In the genomic region with DNA sequence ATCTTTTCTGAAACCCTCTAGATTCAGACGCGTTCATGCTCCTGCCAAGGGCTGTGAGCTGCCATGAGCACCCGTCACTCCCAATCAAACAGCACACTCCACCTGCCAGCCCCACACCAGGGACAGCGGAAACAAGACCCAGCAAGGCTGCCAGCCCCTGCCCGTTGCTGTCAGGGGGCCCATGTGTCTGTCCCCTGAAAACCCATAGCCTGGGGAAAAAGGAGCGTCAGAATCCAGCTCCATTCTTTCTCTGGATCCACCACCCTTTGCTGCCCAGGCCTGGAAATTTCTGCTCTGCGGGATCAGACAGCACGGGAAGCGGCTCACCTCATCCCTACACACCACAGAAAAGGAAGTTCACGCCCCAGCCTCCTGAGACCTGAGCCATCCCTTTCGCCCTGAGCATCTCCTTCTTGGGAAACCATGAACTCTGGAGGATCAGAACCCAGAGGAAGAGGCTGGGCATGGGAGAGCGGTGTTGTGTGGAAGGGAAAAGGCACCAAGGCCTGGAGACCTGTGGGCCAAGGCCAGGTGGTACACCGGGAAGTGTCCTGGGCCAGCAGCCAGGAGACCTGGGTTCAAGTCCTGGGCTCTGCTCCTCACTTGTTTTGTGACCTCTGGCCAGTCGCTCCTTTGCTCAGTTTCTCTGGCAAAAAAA, we compare ENCODE assay signal across 40 cellular contexts. TPM values are rescaled to one million over a fixed set of nuclear protein-coding genes. Genes with fewer than 3 reads are reported as not detected.
"Had no signal": no experiment of that assay in that cellular context is flagged by ENCODE, and none has a peak within 500 bp of the region (broad histone marks: within the 10 kb centered on the region; RNA-seq: fewer than 3 reads in every experiment).

No MANE protein-coding gene starts in this region.

- DNase-seq: activated CD4-positive, alpha-beta memory T cell treated with anti-CD3 and anti-CD28 coated beads for 36 hours; activated CD4-positive, alpha-beta T cell treated with anti-CD3 and anti-CD28 coated beads for 48 hours; activated CD8-positive, alpha-beta memory T cell treated with anti-CD3 and anti-CD28 coated beads, Interleukin-2, amount 50 U/mL, for 4 hours; activated effector memory CD4-positive, alpha-beta T cell treated with anti-CD3 and anti-CD28 coated beads, Interleukin-2, amount 50 U/mL, for 16 hours; activated naive CD4-positive, alpha-beta T cell treated with anti-CD3 and anti-CD28 coated beads for 36 hours; activated naive CD8-positive, alpha-beta T cell treated with anti-CD3 and anti-CD28 coated beads for 36 hours; activated T-cell treated with anti-CD3 and anti-CD28 coated beads, Interleukin-2, amount 50 U/mL, for 1 hour; adrenal gland; dermis blood vessel endothelial cell; effector CD4-positive, alpha-beta T cell; esophagus squamous epithelium; foreskin melanocyte; heart right ventricle; islet precursor cell; left ventricle myocardium superior; midbrain; naive thymus-derived CD4-positive, alpha-beta T cell; occipital lobe; psoas muscle; stimulated activated CD4-positive, alpha-beta T cell treated with anti-CD3 and anti-CD28 coated beads, Interleukin-1b, Interleukin-23, amount 100 ng/mL, for 48 hours; stimulated activated CD4-positive, alpha-beta T cell treated with anti-CD3 and anti-CD28 coated beads, Interleukin-4, amount 100 ng/mL, for 4 hours; stimulated activated CD8-positive, alpha-beta memory T cell treated with anti-CD3 and anti-CD28 coated beads, Interleukin-4, amount 100 ng/mL, for 48 hours; stimulated activated naive CD4-positive, alpha-beta T cell; tibial artery had no signal

- H3K36me3 ChIP-seq: adrenal gland, ascending aorta, cardiac muscle cell, esophagus squamous epithelium, suprapubic skin had no signal

- H3K4me1 Mint-ChIP-seq: activated naive CD8-positive, alpha-beta T cell treated with anti-CD3 and anti-CD28 coated beads for 36 hours had no signal

- H3K27me3 Mint-ChIP-seq: activated CD4-positive, alpha-beta memory T cell treated with anti-CD3 and anti-CD28 coated beads for 36 hours; brain had no signal

- H3K4me3 ChIP-seq: adrenal gland, ascending aorta, cardiac muscle cell, esophagus squamous epithelium, heart right ventricle, psoas muscle, smooth muscle cell, suprapubic skin, tibial artery had no signal

- ATAC-seq: activated CD4-positive, CD25-positive, alpha-beta regulatory T cell treated with anti-CD3 and anti-CD28 coated beads, Interleukin-2, amount 50 U/mL, for 24 hours; heart right ventricle; left ventricle myocardium superior; naive thymus-derived CD4-positive, alpha-beta T cell; psoas muscle had no signal

- H3K9ac ChIP-seq: parathyroid adenoma had no signal

- H3K27ac ChIP-seq: adrenal gland, ascending aorta, cardiac muscle cell, epithelial cell of prostate, esophagus squamous epithelium, parathyroid adenoma, psoas muscle, suprapubic skin, tibial artery, VCaP had no signal

- H3K27me3 ChIP-seq: adrenal gland, ascending aorta, suprapubic skin had no signal

- H3K4me1 ChIP-seq: adrenal gland, ascending aorta, parathyroid adenoma, psoas muscle, tibial artery had no signal

- H3K27ac Mint-ChIP-seq: activated CD4-positive, alpha-beta memory T cell treated with anti-CD3 and anti-CD28 coated beads for 36 hours; activated naive CD4-positive, alpha-beta T cell treated with anti-CD3 and anti-CD28 coated beads for 36 hours; activated naive CD8-positive, alpha-beta T cell treated with anti-CD3 and anti-CD28 coated beads for 36 hours; activated T-helper 1 cell treated with anti-CD3 and anti-CD28 coated beads, Interleukin-12 subunit alpha, Interleukin-12 subunit beta, Interleukin-2, Interleukin-4 antibody, amounts not matched to agents 30 ng/mL and 10 ng/mL and 1 ng/mL, durations not matched to agents 14 hours and 24 hours and 36 hours; brain; naive thymus-derived CD4-positive, alpha-beta T cell had no signal

- H3K36me3 Mint-ChIP-seq: activated CD4-positive, alpha-beta memory T cell treated with anti-CD3 and anti-CD28 coated beads for 36 hours; activated naive CD8-positive, alpha-beta T cell treated with anti-CD3 and anti-CD28 coated beads for 36 hours; brain; naive thymus-derived CD4-positive, alpha-beta T cell had no signal

- H3K9me3 Mint-ChIP-seq: activated CD4-positive, alpha-beta memory T cell treated with anti-CD3 and anti-CD28 coated beads for 36 hours; activated naive CD4-positive, alpha-beta T cell treated with anti-CD3 and anti-CD28 coated beads for 36 hours; activated naive CD8-positive, alpha-beta T cell treated with anti-CD3 and anti-CD28 coated beads for 36 hours; activated T-helper 1 cell treated with anti-CD3 and anti-CD28 coated beads, Interleukin-12 subunit alpha, Interleukin-12 subunit beta, Interleukin-2, Interleukin-4 antibody, amounts not matched to agents 30 ng/mL and 10 ng/mL and 1 ng/mL, durations not matched to agents 14 hours and 24 hours and 36 hours; brain; neural crest cell had no signal

- H3K9me3 ChIP-seq: adrenal gland, ascending aorta, esophagus squamous epithelium, heart right ventricle, psoas muscle, suprapubic skin, tibial artery had no signal

- H3K4me3 Mint-ChIP-seq: activated CD4-positive, alpha-beta memory T cell treated with anti-CD3 and anti-CD28 coated beads for 36 hours; activated naive CD4-positive, alpha-beta T cell treated with anti-CD3 and anti-CD28 coated beads for 36 hours; activated naive CD8-positive, alpha-beta T cell treated with anti-CD3 and anti-CD28 coated beads for 36 hours; activated T-helper 1 cell treated with anti-CD3 and anti-CD28 coated beads, Interleukin-12 subunit alpha, Interleukin-12 subunit beta, Interleukin-2, Interleukin-4 antibody, amounts not matched to agents 30 ng/mL and 10 ng/mL and 1 ng/mL, durations not matched to agents 14 hours and 24 hours and 36 hours; brain; naive thymus-derived CD4-positive, alpha-beta T cell; neural crest cell had no signal

RNA-seq across cellular contexts. Expression of gene RCVRN, which starts 51.5 kb away (rescaled TPM):
- total RNA-seq: activated CD4-positive, alpha-beta memory T cell treated with anti-CD3 and anti-CD28 coated beads for 36 hours; activated CD8-positive, alpha-beta memory T cell treated with anti-CD3 and anti-CD28 coated beads for 36 hours; activated naive CD4-positive, alpha-beta T cell treated with anti-CD3 and anti-CD28 coated beads for 36 hours; activated naive CD8-positive, alpha-beta T cell treated with anti-CD3 and anti-CD28 coated beads for 36 hours; activated T-helper 1 cell treated with anti-CD3 and anti-CD28 coated beads, Interleukin-12 subunit alpha, Interleukin-12 subunit beta, Interleukin-2, Interleukin-4 antibody, amounts not matched to agents 30 ng/mL and 10 ng/mL and 1 ng/mL, durations not matched to agents 14 hours and 24 hours and 36 hours; ascending aorta; dermis blood vessel endothelial cell; esophagus squamous epithelium; glomerular endothelial cell; lung microvascular endothelial cell; psoas muscle; T-helper 1 cell treated with Interleukin-12 subunit alpha and Interleukin-12 subunit beta and Interleukin-4 antibody, amounts not matched to agents 30 ng/mL and 1 ng/mL, for 36 hours; ureter had no signal
- polyA plus RNA-seq: cardiac muscle cell; naive thymus-derived CD4-positive, alpha-beta T cell had no signal
